ENCODE assay signal across 8 cellular contexts in the genomic region with DNA sequence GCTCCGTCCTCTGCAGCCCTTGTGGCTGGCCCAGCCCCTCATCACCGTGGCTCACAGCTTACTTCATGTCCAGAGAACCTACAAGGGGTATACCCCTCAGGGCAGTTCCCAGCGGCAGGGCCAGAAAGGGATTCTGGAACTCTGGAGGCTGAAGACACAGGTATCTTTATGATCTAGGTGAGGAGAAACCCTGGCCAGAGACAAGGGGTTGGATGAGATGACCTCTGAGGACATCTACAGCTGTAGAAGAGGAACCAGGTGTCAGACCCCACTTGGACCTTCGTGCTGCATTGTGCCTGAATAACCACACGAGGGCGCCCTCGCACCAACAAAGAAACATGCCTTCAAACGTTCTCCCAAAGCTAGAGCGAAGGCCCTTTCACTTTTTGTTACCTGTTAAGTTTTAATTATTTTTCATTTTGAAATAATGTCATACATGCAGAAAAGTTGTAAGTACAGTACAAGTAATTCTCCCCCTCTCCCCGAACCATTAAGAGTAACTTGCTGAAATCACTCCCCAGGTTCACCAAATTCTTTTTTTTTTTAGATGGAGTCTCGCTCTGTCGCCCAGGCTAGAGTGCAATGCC.
DNase-seq lines count a peak whose midpoint lies in the region; ATAC-seq and TF ChIP-seq lines count a peak whose summit lies in the region.

No MANE protein-coding gene starts in this region.

- peaks cover 3% of the 10 kb centered on the region for H3K9me3 ChIP-seq in mesenchymal stem cell (ENCODE audit: control insufficient read depth, low read length)

- TF ChIP-seq CTCF in AG09309 (IDR thresholded peaks at IDR 0.05; ENCODE audit: control insufficient read depth, insufficient read depth, low read depth, low read length, missing control alignments) = peak; percentile 86
- peak; percentile 94 to 97 for TF ChIP-seq CTCF in GM23338 (conservative IDR thresholded peaks at IDR 0.05; ENCODE audit: low read depth in 2 of 2)

- H3K4me3 ChIP-seq in AG09309 (ENCODE audit: control insufficient read depth, low read depth, low read length) = no peak overlapping the region
- no peak overlapping the region for H3K4me3 ChIP-seq in GM23338
- H3K4me3 ChIP-seq in mesenchymal stem cell (ENCODE audit: insufficient read depth in 1 of 2, low read depth in 1 of 2, low read length in 2 of 2) = no peak overlapping the region

- H2BK120ac ChIP-seq in mesenchymal stem cell (ENCODE audit: low read depth, low read length) = no peak overlapping the region

- no peaks in the 10 kb centered on the region for H4K20me1 ChIP-seq in GM23338 (replicated peaks; ENCODE audit: insufficient read depth)

- no peak overlapping the region for H3K4ac ChIP-seq in mesenchymal stem cell (ENCODE audit: low read depth in 1 of 2, low read length in 2 of 2)

- no peak overlapping the region for H2BK5ac ChIP-seq in mesenchymal stem cell (ENCODE audit: low read depth, low read length, poor library complexity, severe bottlenecking)

- no peak overlapping the region for H2AFZ ChIP-seq in GM23338
- no peak overlapping the region for H2AFZ ChIP-seq in mesenchymal stem cell (ENCODE audit: low read depth, low read length)

- H2BK12ac ChIP-seq in mesenchymal stem cell (ENCODE audit: low read length in 2 of 2) = no peak overlapping the region

- no peak overlapping the region for H4K91ac ChIP-seq in mesenchymal stem cell (ENCODE audit: low read length)

- H3K79me1 ChIP-seq in mesenchymal stem cell (replicated peaks; ENCODE audit: low read length, poor library complexity, severe bottlenecking) = no peaks in the 10 kb centered on the region

- H3K27ac ChIP-seq in GM23338 (ENCODE audit: low read depth) = no peak overlapping the region
- no peak overlapping the region for H3K27ac ChIP-seq in mesenchymal stem cell (ENCODE audit: low read length, poor library complexity, severe bottlenecking)

- no peak overlapping the region for H3K4me2 ChIP-seq in GM23338
- H3K4me2 ChIP-seq in mesenchymal stem cell (ENCODE audit: low read length, poor library complexity, severe bottlenecking) = no peak overlapping the region

- no peak overlapping the region for H3K14ac ChIP-seq in mesenchymal stem cell (ENCODE audit: low read length in 2 of 2)

- H3K9me3 Mint-ChIP-seq in GM23338 = no peaks in the 10 kb centered on the region
- no peaks in the 10 kb centered on the region for H3K9me3 Mint-ChIP-seq in activated CD4-positive, alpha-beta memory T cell treated with anti-CD3 and anti-CD28 coated beads for 36 hours

- CTCF ChIA-PET in activated CD4-positive, alpha-beta memory T cell treated with anti-CD3 and anti-CD28 coated beads for 36 hours (lab: Charles Lee) = interaction anchor here (0.6 to 5.6 kb wide), 58 partner anchors 9 to 916 kb away, joined by 3 to 72 read pairs (median 4); a partner anchor contains a TSS

- WGBS in mesenchymal stem cell = 39% methylated on average over 9 of the region's 12 CpGs

- H3K36me3 Mint-ChIP-seq in GM23338 (ENCODE audit: low read depth) = no peaks in the 10 kb centered on the region
- H3K36me3 Mint-ChIP-seq in activated CD4-positive, alpha-beta memory T cell treated with anti-CD3 and anti-CD28 coated beads for 36 hours = no peaks in the 10 kb centered on the region

- H3K4me1 Mint-ChIP-seq in GM23338 = no peaks in the 10 kb centered on the region
- H3K4me1 Mint-ChIP-seq in activated CD4-positive, alpha-beta memory T cell treated with anti-CD3 and anti-CD28 coated beads for 36 hours (ENCODE audit: low read depth) = peaks cover 6% of the 10 kb centered on the region

- H3K9me2 ChIP-seq in GM23338 (ENCODE audit: insufficient read depth) = no peaks in the 10 kb centered on the region

- H3K4me3 Mint-ChIP-seq in GM23338 = no peak overlapping the region
- no peak overlapping the region for H3K4me3 Mint-ChIP-seq in activated CD4-positive, alpha-beta memory T cell treated with anti-CD3 and anti-CD28 coated beads for 36 hours

- no peak overlapping the region for H2BK15ac ChIP-seq in mesenchymal stem cell (ENCODE audit: low read depth, poor library complexity, severe bottlenecking)

- no peaks in the 10 kb centered on the region for H3K36me3 ChIP-seq in GM23338 (ENCODE audit: insufficient read depth)
- no peaks in the 10 kb centered on the region for H3K36me3 ChIP-seq in mesenchymal stem cell (ENCODE audit: control insufficient read depth in 1 of 2, insufficient read depth in 2 of 2, low read depth in 1 of 2, low read length in 2 of 2)

- H3K27me3 Mint-ChIP-seq in GM23338 (ENCODE audit: insufficient read depth, low read depth, poor library complexity) = peaks cover 17% of the 10 kb centered on the region
- H3K27me3 Mint-ChIP-seq in activated CD4-positive, alpha-beta memory T cell treated with anti-CD3 and anti-CD28 coated beads for 36 hours = no peaks in the 10 kb centered on the region

- no peaks in the 10 kb centered on the region for H3F3A ChIP-seq in GM23338 (replicated peaks; ENCODE audit: low read depth)

- POLR2A ChIA-PET in activated CD4-positive, alpha-beta memory T cell treated with anti-CD3 and anti-CD28 coated beads for 36 hours (lab: Charles Lee) = no interaction called here

- peak overlapping the region; percentile 29 for H2AK5ac ChIP-seq in mesenchymal stem cell (ENCODE audit: low read length, severe bottlenecking)

- ATAC-seq in GM23338 = peak; percentile 69
- ATAC-seq in GM18907 (IDR thresholded peaks at IDR 0.05; ENCODE audit: unreplicated experiment) = no peak

- H3K4me1 ChIP-seq in GM23338 (ENCODE audit: insufficient read depth) (no peaks in the 10 kb centered on the region), mesenchymal stem cell (ENCODE audit: control insufficient read depth, insufficient read depth, low read depth, low read length) (peaks cover 11% of the 10 kb centered on the region)

- intact Hi-C loops in activated CD4-positive, alpha-beta memory T cell treated with anti-CD3 and anti-CD28 coated beads for 36 hours (cut with micrococcal nuclease) = loop anchor here (1.0 to 5.0 kb wide), 6 partner anchors 136 to 888 kb away; no protein-coding TSS in a partner anchor

- H3K9ac ChIP-seq in mesenchymal stem cell (ENCODE audit: low read length) = no peak overlapping the region

- H4K8ac ChIP-seq in mesenchymal stem cell (ENCODE audit: low read length) = no peak overlapping the region

- DNase-seq in AG09309 (ENCODE audit: low read depth) (no peak), GM23338 (ENCODE audit: low spot score) (peak; percentile 71), NCI-H748 treated with DMSO at 0.1 percent for 48 hours (lab: John Stamatoyannopoulos, UW) (peak; percentile 55), mesenchymal stem cell (peak; percentile 77)
- DNase-seq in activated CD4-positive, alpha-beta memory T cell treated with anti-CD3 and anti-CD28 coated beads for 36 hours = peak; percentile 83
- peak; percentile 61 for DNase-seq in effector CD8-positive, alpha-beta T cell (lab: John Stamatoyannopoulos, UW)
- DNase-seq in stimulated activated CD8-positive, alpha-beta memory T cell treated with anti-CD3 and anti-CD28 coated beads, Interleukin-4, amount 100 ng/mL, for 1 hour (ENCODE audit: low read depth in 2 of 2, low spot score in 1 of 2) = peak; percentile 41 to 62

- no peak overlapping the region for H3K23ac ChIP-seq in mesenchymal stem cell (ENCODE audit: low read length in 2 of 2)

- H3K27me3 ChIP-seq in GM23338 (ENCODE audit: insufficient read depth) = no peaks in the 10 kb centered on the region
- H3K27me3 ChIP-seq in mesenchymal stem cell (ENCODE audit: control insufficient read depth in 1 of 2, insufficient read depth in 1 of 2, low read length in 2 of 2) = no peaks in the 10 kb centered on the region

- no peak overlapping the region for H3K18ac ChIP-seq in mesenchymal stem cell (ENCODE audit: low read depth in 1 of 2, low read length in 2 of 2)

- H3K79me2 ChIP-seq in GM23338 (replicated peaks; ENCODE audit: insufficient read depth) = no peaks in the 10 kb centered on the region

- no peak overlapping the region for H3K27ac Mint-ChIP-seq in GM23338
- H3K27ac Mint-ChIP-seq in activated CD4-positive, alpha-beta memory T cell treated with anti-CD3 and anti-CD28 coated beads for 36 hours = no peak overlapping the region

TF ChIP-seq in GM23338, 12 proteins besides CTCF, POLR2A, EP300 and RAD21 (continues in another document):
- no peak for TF ChIP-seq NANOG (IDR thresholded peaks at IDR 0.05; ENCODE audit: borderline replicate concordance)
- TF ChIP-seq POLR2AphosphoS5 (IDR thresholded peaks at IDR 0.05; ENCODE audit: low read depth) = no peak
- TF ChIP-seq STAT1 (IDR thresholded peaks at IDR 0.05; ENCODE audit: unreplicated experiment) = no peak
- no peak for TF ChIP-seq ZNF114 (CRISPR knock-in tag; IDR thresholded peaks at IDR 0.05)
